10 cellular contexts compared by ENCODE assay signal in genomic region chr18:47397671-47398319, GRCh38.
DNase-seq lines count a peak whose midpoint lies in the region; ATAC-seq and TF ChIP-seq lines count a peak whose summit lies in the region.
"Had no signal": no experiment of that assay in that cellular context is flagged by ENCODE, and none has a peak within 500 bp of the region (broad histone marks: within the 10 kb centered on the region; RNA-seq: fewer than 3 reads in every experiment).

No MANE protein-coding gene starts in this region.

- H3K4me3 ChIP-seq in WERI-Rb-1 (ENCODE audit: low read depth, low read length), result no peak overlapping the region

- H3K27ac ChIP-seq in WERI-Rb-1, result no peak overlapping the region

- H3K27me3 ChIP-seq in WERI-Rb-1 (ENCODE audit: insufficient read depth, low read depth, severe bottlenecking), result no peaks in the 10 kb centered on the region

- peak; percentile 17 to 40 for DNase-seq in NCI-H187 (lab: John Stamatoyannopoulos, UW)
- DNase-seq in NCI-H187 treated with DMSO at 0.1 percent for 48 hours (lab: John Stamatoyannopoulos, UW), result no peak
- DNase-seq in WERI-Rb-1, result peak; percentile 63
- peak; percentile 2 for DNase-seq in mesenteric fat pad (ENCODE audit: low spot score)
- no peak for DNase-seq in NCI-H1092 treated with DMSO at 0.1 percent for 48 hours (lab: John Stamatoyannopoulos, UW)
- DNase-seq in UCSD-AML1 (lab: John Stamatoyannopoulos, UW; ENCODE audit: unreplicated experiment), result no peak
- DNase-seq: foreskin melanocyte had no signal

- TF ChIP-seq RAD21 in Ishikawa (IDR thresholded peaks at IDR 0.05; ENCODE audit: low read depth), result peak; percentile 57

- H3K36me3 ChIP-seq in WERI-Rb-1, result no peaks in the 10 kb centered on the region

- peaks cover 6% of the 10 kb centered on the region for H3K9me3 ChIP-seq in WERI-Rb-1 (ENCODE audit: severe bottlenecking)

- ATAC-seq in HG02970 (IDR thresholded peaks at IDR 0.05; ENCODE audit: low FRiP score, unreplicated experiment), result no peak
- ATAC-seq: activated naive CD4-positive, alpha-beta T cell treated with anti-CD3 and anti-CD28 coated beads, Interleukin-2, amount 50 U/mL, for 72 hours had no signal

- TF ChIP-seq EP300 in Ishikawa (IDR thresholded peaks at IDR 0.05; ENCODE audit: borderline replicate concordance), result no peak

- TF ChIP-seq CTCF in WERI-Rb-1 (IDR thresholded peaks at IDR 0.05; ENCODE audit: low read depth, low read length), result peak; percentile 67

TF ChIP-seq in Ishikawa, 13 proteins besides CTCF, POLR2A, EP300 and RAD21:
- TF ChIP-seq ZBTB7A (IDR thresholded peaks at IDR 0.05; ENCODE audit: low read depth) (no peak), EGR1 (IDR thresholded peaks at IDR 0.05) (no peak), REST (IDR thresholded peaks at IDR 0.05; ENCODE audit: low read depth) (no peak), MAX (IDR thresholded peaks at IDR 0.05) (no peak), FOXM1 (IDR thresholded peaks at IDR 0.05; ENCODE audit: borderline replicate concordance, low read depth) (no peak), USF1 (IDR thresholded peaks at IDR 0.05) (no peak), CEBPB (IDR thresholded peaks at IDR 0.05) (no peak), TEAD4 (IDR thresholded peaks at IDR 0.05) (no peak), CREB1 (IDR thresholded peaks at IDR 0.05; ENCODE audit: low read depth) (no peak), NFIC (IDR thresholded peaks at IDR 0.05) (no peak)

Comparison
In these comparisons a context has a peak if more than half of its experiments do, and no peak if none do; other contexts are left out.
1. DNase-seq: peak in NCI-H187 (2 of 2), WERI-Rb-1 (single experiment) and mesenteric fat pad (single experiment); none in NCI-H187 treated with DMSO at 0.1 percent for 48 hours (single experiment), NCI-H1092 treated with DMSO at 0.1 percent for 48 hours (single experiment) and UCSD-AML1 (single experiment).